Comparison of ENCODE assay signal across 24 cellular contexts in genomic region chr15:42725331-42725903, GRCh38.
"Had no signal": no experiment of that assay in that cellular context is flagged by ENCODE, and none has a peak within 500 bp of the region (broad histone marks: within the 10 kb centered on the region; RNA-seq: fewer than 3 reads in every experiment).

No MANE protein-coding gene starts in this region.

- H3K27me3 ChIP-seq: ascending aorta, foreskin keratinocyte, left lung, suprapubic skin, vagina had no signal

- H3K4me3 Mint-ChIP-seq: activated naive CD8-positive, alpha-beta T cell; brain; effector memory CD8-positive, alpha-beta T cell; natural killer cell had no signal

- H3K4me1 Mint-ChIP-seq: natural killer cell had no signal

- H3K4me3 ChIP-seq: ascending aorta, left lung, lower lobe of right lung, smooth muscle cell, suprapubic skin, vagina had no signal

- H3K9me3 Mint-ChIP-seq: brain; effector memory CD8-positive, alpha-beta T cell; natural killer cell had no signal

- DNase-seq: activated CD4-positive, alpha-beta T cell treated with anti-CD3 and anti-CD28 coated beads for 4 hours; activated CD4-positive, alpha-beta T cell treated with anti-CD3 and anti-CD28 coated beads, Interleukin-2, amount 50 U/mL, for 48 hours; activated CD8-positive, alpha-beta memory T cell treated with anti-CD3 and anti-CD28 coated beads, Interleukin-2, amount 50 U/mL, for 48 hours; activated effector memory CD4-positive, alpha-beta T cell treated with Interleukin-2 at 50 U/mL for 16 hours; activated naive CD4-positive, alpha-beta T cell treated with Interleukin-2 at 50 U/mL for 16 hours; cortex of kidney; effector memory CD8-positive, alpha-beta T cell; foreskin keratinocyte; left lung; lower lobe of right lung; mesenchymal stem cell; natural killer cell; stimulated activated CD4-positive, alpha-beta T cell treated with anti-CD3 and anti-CD28 coated beads, Interleukin-1b, Interleukin-23, amount 100 ng/mL, for 48 hours; stimulated activated CD4-positive, alpha-beta T cell treated with anti-CD3 and anti-CD28 coated beads, Interleukin-4, amount 100 ng/mL, for 4 hours; stimulated activated CD8-positive, alpha-beta memory T cell treated with anti-CD3 and anti-CD28 coated beads, Interleukin-4, amount 100 ng/mL, for 48 hours; stimulated activated naive CD4-positive, alpha-beta T cell; trophoblast cell had no signal

- H3K4me1 ChIP-seq: suprapubic skin, vagina had no signal

- H3K9me3 ChIP-seq: ascending aorta, left lung, lower lobe of right lung, suprapubic skin, vagina had no signal

- H3K27me3 Mint-ChIP-seq: activated naive CD8-positive, alpha-beta T cell; effector memory CD8-positive, alpha-beta T cell had no signal

- H3K27ac ChIP-seq: ascending aorta, foreskin keratinocyte, left lung, lower lobe of right lung, suprapubic skin, vagina, VCaP had no signal
